In the genomic region with DNA sequence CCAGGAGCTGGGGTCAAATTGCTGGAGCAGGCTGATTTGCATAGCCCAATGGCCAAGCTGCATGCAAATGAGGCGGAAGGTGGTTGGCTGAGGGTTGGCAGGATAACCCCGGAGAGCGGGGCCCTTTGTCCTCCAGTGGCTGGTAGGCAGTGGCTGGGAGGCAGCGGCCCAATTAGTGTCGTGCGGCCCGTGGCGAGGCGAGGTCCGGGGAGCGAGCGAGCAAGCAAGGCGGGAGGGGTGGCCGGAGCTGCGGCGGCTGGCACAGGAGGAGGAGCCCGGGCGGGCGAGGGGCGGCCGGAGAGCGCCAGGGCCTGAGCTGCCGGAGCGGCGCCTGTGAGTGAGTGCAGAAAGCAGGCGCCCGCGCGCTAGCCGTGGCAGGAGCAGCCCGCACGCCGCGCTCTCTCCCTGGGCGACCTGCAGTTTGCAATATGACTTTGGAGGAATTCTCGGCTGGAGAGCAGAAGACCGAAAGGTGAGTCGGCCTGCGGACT, we compare ENCODE assay signal across 8 cellular contexts. TPM values are rescaled to one million over a fixed set of nuclear protein-coding genes. Genes with fewer than 3 reads are reported as not detected.
DNase-seq lines count a peak whose midpoint lies in the region; ATAC-seq and TF ChIP-seq lines count a peak whose summit lies in the region.

A gene with protein sequence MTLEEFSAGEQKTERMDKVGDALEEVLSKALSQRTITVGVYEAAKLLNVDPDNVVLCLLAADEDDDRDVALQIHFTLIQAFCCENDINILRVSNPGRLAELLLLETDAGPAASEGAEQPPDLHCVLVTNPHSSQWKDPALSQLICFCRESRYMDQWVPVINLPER (plus strand): TSS at position 135 of the 491 bp plus-strand sequence. CDS start 294 bp downstream, at position 429.

- 0% methylated on average over 30 to 39 of the region's 39 CpGs for WGBS in esophagus, 2 donors

- H3K4me1 ChIP-seq in esophagus (ENCODE audit: control insufficient read depth in 2 of 2, insufficient read depth in 2 of 2, low read length in 1 of 2) (no peaks in the 10 kb centered on the region), muscle layer of colon (ENCODE audit: insufficient read depth, low read length) (peaks cover 15% of the 10 kb centered on the region)

- peak within 1 kb of the TSS; percentile 90 to 100 for H3K4me3 ChIP-seq in esophagus (ENCODE audit: low read depth in 1 of 2, low read length in 2 of 2)
- H3K4me3 ChIP-seq in muscle layer of colon (ENCODE audit: low read depth in 1 of 2, low read length in 2 of 2), result peak within 1 kb of the TSS; percentile 39 to 83

- peak; percentile 87 for ATAC-seq in GM21717 (IDR thresholded peaks at IDR 0.05; ENCODE audit: unreplicated experiment)

- peak; percentile 87 for DNase-seq in DMS153 treated with DMSO at 0.1 percent for 48 hours (lab: John Stamatoyannopoulos, UW; ENCODE audit: unreplicated experiment)
- DNase-seq in KBM-7, result peak; percentile 98
- peak; percentile 91 for DNase-seq in activated T-cell treated with anti-CD3 and anti-CD28 coated beads, Interleukin-2, amount 50 U/mL, for 24 hours
- DNase-seq in stimulated activated CD8-positive, alpha-beta memory T cell treated with anti-CD3 and anti-CD28 coated beads, Interleukin-7, amount 100 ng/mL, for 48 hours (ENCODE audit: extremely low read depth in 1 of 2, low read depth in 1 of 2), result peak; percentile 88 to 96

- H3K36me3 Mint-ChIP-seq in activated T-cell treated with anti-CD3 and anti-CD28 coated beads, Interleukin-2, amount 50 U/mL, for 24 hours (ENCODE audit: low read depth), result peaks cover 38% of the 10 kb centered on the region

- peak within 1 kb of the TSS; percentile 99 to 100 for H3K27ac ChIP-seq in esophagus (ENCODE audit: low read depth in 2 of 2, low read length in 1 of 2)
- peak within 1 kb of the TSS; percentile 86 for H3K27ac ChIP-seq in muscle layer of colon (ENCODE audit: low read depth, low read length)

- peaks cover 46% of the 10 kb centered on the region for H3K4me1 Mint-ChIP-seq in activated T-cell treated with anti-CD3 and anti-CD28 coated beads, Interleukin-2, amount 50 U/mL, for 24 hours (ENCODE audit: low read depth)

- H3K27me3 ChIP-seq in esophagus (ENCODE audit: control insufficient read depth in 1 of 2, insufficient read depth in 2 of 2, low read length in 2 of 2), result no peaks in the 10 kb centered on the region
- no peaks in the 10 kb centered on the region for H3K27me3 ChIP-seq in muscle layer of colon (ENCODE audit: control insufficient read depth in 1 of 2, insufficient read depth in 2 of 2, low read length in 2 of 2)

- H3K9me3 ChIP-seq in esophagus (ENCODE audit: control insufficient read depth in 2 of 2, insufficient read depth in 1 of 2, low read depth in 1 of 2, low read length in 1 of 2) (no peaks in the 10 kb centered on the region), muscle layer of colon (ENCODE audit: low read length) (no peaks in the 10 kb centered on the region)

- H3K27me3 Mint-ChIP-seq in activated T-cell treated with anti-CD3 and anti-CD28 coated beads, Interleukin-2, amount 50 U/mL, for 24 hours, result no peaks in the 10 kb centered on the region

- in situ Hi-C loops in KBM-7 (cut with MboI; ENCODE audit: low pct_unique_long_range_greater_than_20kb, low sequenced_read_pairs), result no loop called here

- no peaks in the 10 kb centered on the region for H3K9me3 Mint-ChIP-seq in activated T-cell treated with anti-CD3 and anti-CD28 coated beads, Interleukin-2, amount 50 U/mL, for 24 hours

- H3K36me3 ChIP-seq in esophagus (ENCODE audit: control insufficient read depth in 2 of 2, insufficient read depth in 2 of 2, low read length in 1 of 2), result peaks cover 0 to 4% of the 10 kb centered on the region in 2 donors
- H3K36me3 ChIP-seq in muscle layer of colon (ENCODE audit: insufficient read depth, low read length), result peaks cover 3% of the 10 kb centered on the region

- peak within 1 kb of the TSS; percentile 98 for H3K27ac Mint-ChIP-seq in activated T-cell treated with anti-CD3 and anti-CD28 coated beads, Interleukin-2, amount 50 U/mL, for 24 hours

- peak within 1 kb of the TSS; percentile 54 for H3K9ac ChIP-seq in muscle layer of colon (ENCODE audit: low read length)

- H3K4me3 Mint-ChIP-seq in activated T-cell treated with anti-CD3 and anti-CD28 coated beads, Interleukin-2, amount 50 U/mL, for 24 hours, result peak within 1 kb of the TSS; percentile 89

TF ChIP-seq in PFSK-1, 5 proteins besides CTCF, POLR2A, EP300 and RAD21:
- TF ChIP-seq TAF1 (IDR thresholded peaks at IDR 0.05; ENCODE audit: borderline replicate concordance, insufficient read depth, low read length) (peak; percentile 98), REST (IDR thresholded peaks at IDR 0.05; ENCODE audit: insufficient read depth in 1 of 2, low read depth in 2 of 2, low read length in 2 of 2) (0 out of 4 replicates have a peak, but pooled peaks have one; percentile 33 to 43), FOXP2 (optimal IDR thresholded peaks at IDR 0.05; ENCODE audit: borderline replicate concordance, extremely low read depth, extremely low read length, insufficient read depth) (peak; percentile 70), POLR2AphosphoS5 (IDR thresholded peaks at IDR 0.05; ENCODE audit: low read depth, low read length) (peak; percentile 98), SIN3A (IDR thresholded peaks at IDR 0.05; ENCODE audit: borderline replicate concordance, insufficient read depth, low read length) (no peak)

RNA-seq across cellular contexts. Expression of the gene that starts here (rescaled TPM):
- 108 TPM for polyA plus RNA-seq in PFSK-1 (2012; ENCODE audit: insufficient read length, low read depth)
- polyA plus RNA-seq in esophagus, result 10 to 100 TPM; 32.7 to 56.7 TPM

Comparison
In these comparisons a context has a peak if more than half of its experiments do, and no peak if none do; other contexts are left out.
1. Peak in every context shown above with its lines: DNase-seq, ATAC-seq, H3K4me3 ChIP-seq and H3K27ac ChIP-seq.